In genomic region chr12:104928036-104928770, GRCh38 we compare ENCODE assay signal across 23 cellular contexts.
"Had no signal": no experiment of that assay in that cellular context is flagged by ENCODE, and none has a peak within 500 bp of the region (broad histone marks: within the 10 kb centered on the region; RNA-seq: fewer than 3 reads in every experiment).

No MANE protein-coding gene starts in this region.

- H3K36me3 ChIP-seq: cardiac muscle cell, esophagus squamous epithelium, left ventricle myocardium inferior had no signal

- H3K4me1 Mint-ChIP-seq: WTC11 had no signal

- H3K27me3 Mint-ChIP-seq: dendritic cell treated with granulocyte-macrophage colony-stimulating factor and Interleukin-4, amounts not matched to agents 40 ng/mL and 50 ng/mL, for 4 days had no signal

- H3K27ac Mint-ChIP-seq: activated CD4-positive, alpha-beta T cell treated with anti-CD3 and anti-CD28 coated beads for 36 hours; activated naive CD8-positive, alpha-beta T cell treated with anti-CD3 and anti-CD28 coated beads for 36 hours; activated T-helper 1 cell treated with anti-CD3 and anti-CD28 coated beads, Interleukin-12 subunit alpha, Interleukin-12 subunit beta, Interleukin-2, Interleukin-4 antibody, amounts not matched to agents 30 ng/mL and 10 ng/mL and 1 ng/mL, durations not matched to agents 14 hours and 24 hours and 36 hours; dendritic cell treated with granulocyte-macrophage colony-stimulating factor and Interleukin-4, amounts not matched to agents 40 ng/mL and 50 ng/mL, for 4 days; WTC11 had no signal

- H3K4me3 ChIP-seq: cardiac muscle cell, esophagus squamous epithelium, left ventricle myocardium inferior had no signal

- H3K4me1 ChIP-seq: esophagus squamous epithelium, left ventricle myocardium inferior had no signal

- H3K4me3 Mint-ChIP-seq: activated CD4-positive, alpha-beta T cell treated with anti-CD3 and anti-CD28 coated beads for 36 hours; activated naive CD8-positive, alpha-beta T cell treated with anti-CD3 and anti-CD28 coated beads for 36 hours; activated T-helper 1 cell treated with anti-CD3 and anti-CD28 coated beads, Interleukin-12 subunit alpha, Interleukin-12 subunit beta, Interleukin-2, Interleukin-4 antibody, amounts not matched to agents 30 ng/mL and 10 ng/mL and 1 ng/mL, durations not matched to agents 14 hours and 24 hours and 36 hours; dendritic cell treated with granulocyte-macrophage colony-stimulating factor and Interleukin-4, amounts not matched to agents 40 ng/mL and 50 ng/mL, for 4 days; WTC11 had no signal

- DNase-seq: activated CD4-positive, alpha-beta T cell treated with anti-CD3 and anti-CD28 coated beads for 36 hours; activated CD4-positive, alpha-beta T cell treated with anti-CD3 and anti-CD28 coated beads, Interleukin-2, amount 50 U/mL, for 48 hours; activated naive CD8-positive, alpha-beta T cell treated with anti-CD3 and anti-CD28 coated beads for 36 hours; amygdala; effector memory CD4-positive, alpha-beta T cell; esophagus squamous epithelium; foreskin melanocyte; hypothalamus; left ventricle myocardium inferior; mammary epithelial cell; retina; stimulated activated CD4-positive, alpha-beta T cell treated with anti-CD3 and anti-CD28 coated beads, Interleukin-12 subunit alpha, Interleukin-12 subunit beta, amount 100 ng/mL, for 4 hours; stimulated activated CD4-positive, alpha-beta T cell treated with anti-CD3 and anti-CD28 coated beads, Interleukin-1b, Interleukin-23, amount 100 ng/mL, for 48 hours; stimulated activated CD8-positive, alpha-beta memory T cell treated with anti-CD3 and anti-CD28 coated beads, Interleukin-4, amount 100 ng/mL, for 48 hours; stimulated activated naive CD4-positive, alpha-beta T cell had no signal

- H3K36me3 Mint-ChIP-seq: WTC11 had no signal

- H3K9me3 ChIP-seq: esophagus squamous epithelium, left ventricle myocardium inferior had no signal

- FAIRE-seq: endothelial cell of umbilical vein, keratinocyte, TTC549, urothelium cell line had no signal

- H3K27me3 ChIP-seq: cardiac muscle cell, esophagus squamous epithelium had no signal

- H3K9me3 Mint-ChIP-seq: activated naive CD8-positive, alpha-beta T cell treated with anti-CD3 and anti-CD28 coated beads for 36 hours; activated T-helper 1 cell treated with anti-CD3 and anti-CD28 coated beads, Interleukin-12 subunit alpha, Interleukin-12 subunit beta, Interleukin-2, Interleukin-4 antibody, amounts not matched to agents 30 ng/mL and 10 ng/mL and 1 ng/mL, durations not matched to agents 14 hours and 24 hours and 36 hours had no signal

- H3K27ac ChIP-seq: cardiac muscle cell, esophagus squamous epithelium, left ventricle myocardium inferior had no signal
